Comparison of ENCODE assay signal across 11 cellular contexts in genomic region chr13:67119481-67119883, GRCh38.
DNase-seq lines count a peak whose midpoint lies in the region; ATAC-seq lines count a peak whose summit lies in the region.
"Had no signal": no experiment of that assay in that cellular context is flagged by ENCODE, and none has a peak within 500 bp of the region (broad histone marks: within the 10 kb centered on the region; RNA-seq: fewer than 3 reads in every experiment).

No MANE protein-coding gene starts in this region.

- DNase-seq in ELR (ENCODE audit: low read depth): peak; percentile 95
- DNase-seq in NCI-H226: peak; percentile 79
- DNase-seq in dermis blood vessel endothelial cell: peak; percentile 70
- peak; percentile 95 for DNase-seq in non-pigmented ciliary epithelial cell (ENCODE audit: low read depth)
- DNase-seq in UCSD-AML1 (lab: John Stamatoyannopoulos, UW; ENCODE audit: unreplicated experiment): no peak
- DNase-seq in activated T-cell treated with anti-CD3 and anti-CD28 coated beads for 4 hours: no peak
- no peak for DNase-seq in COR-L47 (lab: John Stamatoyannopoulos, UW)
- DNase-seq: activated T-cell treated with anti-CD3 and anti-CD28 coated beads, Interleukin-2, amount 50 U/mL, for 1 hour; NCI-H526 treated with DMSO at 0.1 percent for 48 hours; posterior cingulate gyrus had no signal

- no peak for ATAC-seq in GM21723 (IDR thresholded peaks at IDR 0.05; ENCODE audit: unreplicated experiment)

Comparison
In these comparisons a context has a peak if more than half of its experiments do, and no peak if none do; other contexts are left out.
1. DNase-seq: peak in ELR (single experiment), NCI-H226 (single experiment), dermis blood vessel endothelial cell (single experiment) and non-pigmented ciliary epithelial cell (single experiment); none in UCSD-AML1 (single experiment), activated T-cell treated with anti-CD3 and anti-CD28 coated beads for 4 hours (single experiment) and COR-L47 (single experiment).